In genomic region chr7:154858836-154859537, GRCh38 we compare ENCODE assay signal across 19 cellular contexts.
"Had no signal": no experiment of that assay in that cellular context is flagged by ENCODE, and none has a peak within 500 bp of the region (broad histone marks: within the 10 kb centered on the region; RNA-seq: fewer than 3 reads in every experiment).

No MANE protein-coding gene starts in this region.

- DNase-seq: cerebellar nuclear complex; effector memory CD8-positive, alpha-beta T cell; foreskin keratinocyte; kidney; left cardiac atrium; left ventricle myocardium inferior; mesendoderm; naive thymus-derived CD4-positive, alpha-beta T cell; nephron progenitor cell; stimulated activated CD4-positive, alpha-beta T cell treated with anti-CD3 and anti-CD28 coated beads, Interleukin-2, amount 100 ng/mL, for 48 hours; testis had no signal

- H3K36me3 ChIP-seq: left ventricle myocardium inferior, neutrophil, right atrium auricular region, tibial nerve had no signal

- H3K9me3 Mint-ChIP-seq: effector memory CD8-positive, alpha-beta T cell; naive thymus-derived CD4-positive, alpha-beta T cell; nephron progenitor cell; stimulated activated naive CD8-positive, alpha-beta T cell treated with anti-CD3 and anti-CD28 coated beads, Interleukin-15, Interleukin-2, amounts not matched to agents 100 ng/mL and 50 ng/mL, for 24 hours had no signal

- H3K27me3 Mint-ChIP-seq: dendritic cell treated with granulocyte-macrophage colony-stimulating factor and Interleukin-4, amounts not matched to agents 40 ng/mL and 50 ng/mL, for 4 days; stimulated activated naive CD8-positive, alpha-beta T cell treated with anti-CD3 and anti-CD28 coated beads, Interleukin-15, Interleukin-2, amounts not matched to agents 100 ng/mL and 50 ng/mL, for 24 hours had no signal

- H2AFZ ChIP-seq: hepatocyte had no signal

- H3K4me1 ChIP-seq: foreskin keratinocyte, left ventricle myocardium inferior, right atrium auricular region, testis, tibial nerve had no signal

- H3K27ac Mint-ChIP-seq: dendritic cell treated with granulocyte-macrophage colony-stimulating factor and Interleukin-4, amounts not matched to agents 40 ng/mL and 50 ng/mL, for 4 days; effector memory CD8-positive, alpha-beta T cell; naive thymus-derived CD4-positive, alpha-beta T cell; nephron progenitor cell; stimulated activated naive CD8-positive, alpha-beta T cell treated with anti-CD3 and anti-CD28 coated beads, Interleukin-15, Interleukin-2, amounts not matched to agents 100 ng/mL and 50 ng/mL, for 24 hours had no signal

- H3K4me2 ChIP-seq: hepatocyte, smooth muscle cell had no signal

- H3K36me3 Mint-ChIP-seq: naive thymus-derived CD4-positive, alpha-beta T cell had no signal

- H3K27me3 ChIP-seq: foreskin keratinocyte, hepatocyte, neutrophil, right atrium auricular region, testis, tibial nerve had no signal

- H3K9me3 ChIP-seq: left ventricle myocardium inferior, neutrophil, right atrium auricular region, testis, tibial nerve had no signal

- H3K27ac ChIP-seq: foreskin keratinocyte, hepatocyte, left ventricle myocardium inferior, neutrophil, right atrium auricular region, testis, tibial nerve had no signal

- H3K4me3 ChIP-seq: hepatocyte, left ventricle myocardium inferior, lung, right atrium auricular region, smooth muscle cell, testis, tibial nerve had no signal

- H3K4me3 Mint-ChIP-seq: dendritic cell treated with granulocyte-macrophage colony-stimulating factor and Interleukin-4, amounts not matched to agents 40 ng/mL and 50 ng/mL, for 4 days; effector memory CD8-positive, alpha-beta T cell; naive thymus-derived CD4-positive, alpha-beta T cell; nephron progenitor cell; stimulated activated naive CD8-positive, alpha-beta T cell treated with anti-CD3 and anti-CD28 coated beads, Interleukin-15, Interleukin-2, amounts not matched to agents 100 ng/mL and 50 ng/mL, for 24 hours had no signal

- ATAC-seq: effector memory CD8-positive, alpha-beta T cell; foreskin keratinocyte; left cardiac atrium; naive thymus-derived CD4-positive, alpha-beta T cell had no signal

- H3K4me1 Mint-ChIP-seq: naive thymus-derived CD4-positive, alpha-beta T cell; nephron progenitor cell had no signal
